ENCODE assay signal across 16 cellular contexts in genomic region chr4:19577121-19577520, GRCh38.
DNase-seq lines count a peak whose midpoint lies in the region; ATAC-seq, FAIRE-seq and TF ChIP-seq lines count a peak whose summit lies in the region.
"Had no signal": no experiment of that assay in that cellular context is flagged by ENCODE, and none has a peak within 500 bp of the region (broad histone marks: within the 10 kb centered on the region; RNA-seq: fewer than 3 reads in every experiment).

No MANE protein-coding gene starts in this region.

- H3K4me3 ChIP-seq in heart left ventricle, result no peak overlapping the region
- H3K4me3 ChIP-seq: BLaER1 treated with 17β-estradiol and CSF1 and Interleukin-3, amounts not matched to agents 10 nM and 100 nM had no signal

- H3K4me3 Mint-ChIP-seq in nephron, result peak overlapping the region in 1 of 3 experiments; percentile 21
- H3K4me3 Mint-ChIP-seq: H9 had no signal

- no peak for TF ChIP-seq POLR2A in heart left ventricle (IDR thresholded peaks at IDR 0.05)

- ATAC-seq in heart left ventricle (peak in 3 of 4 donors; percentile 29 to 59 (median 32)), GM18517 (IDR thresholded peaks at IDR 0.05; ENCODE audit: unreplicated experiment) (no peak)

- peak; percentile 69 for FAIRE-seq in endometrium (lab: Jason Lieb, UNC)
- FAIRE-seq: GM12892 had no signal

- H3K9me3 Mint-ChIP-seq in nephron, result no peaks in the 10 kb centered on the region
- H3K9me3 Mint-ChIP-seq: H9 had no signal

- H3K27me3 ChIP-seq in heart left ventricle, result no peaks in the 10 kb centered on the region
- H3K27me3 ChIP-seq: BLaER1 treated with 17β-estradiol and CSF1 and Interleukin-3, amounts not matched to agents 10 nM and 100 nM had no signal

- WGBS in heart left ventricle, 4 donors, result 70 to 84% (median 80%) methylated on average over 1 of the region's 1 CpG

- no peaks in the 10 kb centered on the region for H3K36me3 Mint-ChIP-seq in nephron (ENCODE audit: low read depth)

- no peak for TF ChIP-seq CTCF in heart left ventricle (IDR thresholded peaks at IDR 0.05)
- TF ChIP-seq CTCF in nephron (IDR thresholded peaks at IDR 0.05; ENCODE audit: unreplicated experiment in 3 of 3), result no peak

- H3K4me1 Mint-ChIP-seq in nephron, result peaks cover 41% of the 10 kb centered on the region
- H3K4me1 Mint-ChIP-seq: H9 had no signal

- intact Hi-C loops in heart left ventricle (cut with DNase I), result no loop called here

- H3K27me3 Mint-ChIP-seq in nephron (ENCODE audit: low read depth), result no peaks in the 10 kb centered on the region

- no peaks in the 10 kb centered on the region for H3K9me3 ChIP-seq in heart left ventricle
- H3K9me3 ChIP-seq: BLaER1 treated with 17β-estradiol and CSF1 and Interleukin-3, amounts not matched to agents 10 nM and 100 nM had no signal

- no peaks in the 10 kb centered on the region for H3K36me3 ChIP-seq in heart left ventricle
- H3K36me3 ChIP-seq: BLaER1 treated with 17β-estradiol and CSF1 and Interleukin-3, amounts not matched to agents 10 nM and 100 nM had no signal

- peaks cover 0 to 36% (median 4%) of the 10 kb centered on the region in 12 donors for H3K4me1 ChIP-seq in heart left ventricle

- peak; percentile 9 for DNase-seq in GM03348 (ENCODE audit: low spot score)
- DNase-seq in heart left ventricle, result no peak
- no peak for DNase-seq in activated CD4-positive, alpha-beta T cell treated with anti-CD3 and anti-CD28 coated beads for 48 hours
- no peak for DNase-seq in A172 (ENCODE audit: low spot score)
- DNase-seq: DND-41, GF-D8, H9, NCI-H1105, NCI-H1694, NCI-H226, NCI-H524 treated with DMSO at 0.1 percent for 48 hours had no signal

- peak overlapping the region; percentile 66 to 90 (median 83) for H3K27ac Mint-ChIP-seq in nephron
- H3K27ac Mint-ChIP-seq: H9 had no signal

- peak overlapping the region in 5 of 12 donors; percentile 10 to 59 (median 41) for H3K27ac ChIP-seq in heart left ventricle
